ENCODE assay signal across 21 cellular contexts in genomic region chr16:81816793-81817210, GRCh38. TPM values are rescaled to one million over a fixed set of nuclear protein-coding genes. Genes with fewer than 3 reads are reported as not detected.
DNase-seq lines count a peak whose midpoint lies in the region; ATAC-seq, FAIRE-seq and TF ChIP-seq lines count a peak whose summit lies in the region.
"Had no signal": no experiment of that assay in that cellular context is flagged by ENCODE, and none has a peak within 500 bp of the region (broad histone marks: within the 10 kb centered on the region; RNA-seq: fewer than 3 reads in every experiment).

No MANE protein-coding gene starts in this region.

- H3K9me3 Mint-ChIP-seq in CD14-positive monocyte = no peaks in the 10 kb centered on the region
- H3K9me3 Mint-ChIP-seq in activated T-helper 2 cell treated with anti-CD3 and anti-CD28 coated beads, Interferon-gamma antibody, Interleukin-2, Interleukin-4, amounts not matched to agents 10 μg/mL and 5 μg/mL and 100 μg/mL, durations not matched to agents 14 hours and 24 hours and 36 hours = peaks cover 7% of the 10 kb centered on the region
- peaks cover 0 to 12% (median 3%) of the 10 kb centered on the region in 11 donors for H3K9me3 Mint-ChIP-seq in naive thymus-derived CD4-positive, alpha-beta T cell
- H3K9me3 Mint-ChIP-seq: HFFc6 had no signal

- H3K4me1 Mint-ChIP-seq in CD14-positive monocyte = peaks cover 82% of the 10 kb centered on the region
- peaks cover 3% of the 10 kb centered on the region for H3K4me1 Mint-ChIP-seq in activated T-helper 2 cell treated with anti-CD3 and anti-CD28 coated beads, Interferon-gamma antibody, Interleukin-2, Interleukin-4, amounts not matched to agents 10 μg/mL and 5 μg/mL and 100 μg/mL, durations not matched to agents 14 hours and 24 hours and 36 hours (ENCODE audit: low read depth)
- H3K4me1 Mint-ChIP-seq in naive thymus-derived CD4-positive, alpha-beta T cell = peaks cover 5 to 30% (median 6%) of the 10 kb centered on the region in 7 donors

- intact Hi-C loops in CD14-positive monocyte (cut with micrococcal nuclease) = no loop called here
- intact Hi-C loops in activated T-helper 2 cell treated with anti-CD3 and anti-CD28 coated beads, Interferon-gamma antibody, Interleukin-2, Interleukin-4, amounts not matched to agents 10 μg/mL and 5 μg/mL and 100 μg/mL, durations not matched to agents 14 hours and 24 hours and 36 hours (cut with micrococcal nuclease) = no loop called here
- intact Hi-C loops in naive thymus-derived CD4-positive, alpha-beta T cell (cut with micrococcal nuclease) = no loop called here

- H3K9me3 ChIP-seq in duodenal mucosa (ENCODE audit: control insufficient read depth in 1 of 2, low read length in 2 of 2) = no peaks in the 10 kb centered on the region
- no peaks in the 10 kb centered on the region for H3K9me3 ChIP-seq in naive thymus-derived CD4-positive, alpha-beta T cell (ENCODE audit: control insufficient read depth in 2 of 3, low read length in 3 of 3)

- no peak for DNase-seq in CD14-positive monocyte (ENCODE audit: low spot score)
- no peak for DNase-seq in activated T-helper 2 cell treated with anti-CD3 and anti-CD28 coated beads, Interferon-gamma antibody, Interleukin-2, Interleukin-4, amounts not matched to agents 10 μg/mL and 5 μg/mL and 100 μg/mL, durations not matched to agents 14 hours and 24 hours and 36 hours (ENCODE audit: low spot score)
- no peak for DNase-seq in activated CD4-positive, alpha-beta T cell treated with anti-CD3 and anti-CD28 coated beads for 48 hours
- no peak for DNase-seq in naive thymus-derived CD4-positive, alpha-beta T cell
- DNase-seq in H54 (ENCODE audit: insufficient read length, low spot score) = no peak
- DNase-seq: activated CD4-positive, alpha-beta T cell treated with anti-CD3 and anti-CD28 coated beads, Interleukin-2, amount 50 U/mL, for 4 hours; activated gamma-delta T cell treated with Interleukin-2 at 50 U/mL for 16 hours; DMS153; foreskin fibroblast; HFFc6; IMR-90; mesendoderm; NCI-H524; Right ventricle myocardium superior; T-helper 9 cell; trophoblast cell had no signal

- POLR2A ChIA-PET in naive thymus-derived CD4-positive, alpha-beta T cell (lab: Charles Lee) = no interaction called here

- H3K27me3 ChIP-seq in duodenal mucosa (ENCODE audit: control insufficient read depth in 1 of 2, insufficient read depth in 2 of 2, low read length in 2 of 2) = no peaks in the 10 kb centered on the region
- H3K27me3 ChIP-seq in naive thymus-derived CD4-positive, alpha-beta T cell (ENCODE audit: control insufficient read depth in 2 of 2, insufficient read depth in 2 of 2, low read length in 2 of 2) = no peaks in the 10 kb centered on the region

- no peak for FAIRE-seq in H54 (lab: Jason Lieb, UNC)

- peak overlapping the region in 1 of 2 donors; percentile 9 for H3K9ac ChIP-seq in duodenal mucosa (ENCODE audit: low read depth in 1 of 2, low read length in 2 of 2)
- H3K9ac ChIP-seq: parathyroid adenoma had no signal

- H3K27me3 Mint-ChIP-seq in CD14-positive monocyte (ENCODE audit: low read depth in 3 of 3) = no peaks in the 10 kb centered on the region
- H3K27me3 Mint-ChIP-seq in activated T-helper 2 cell treated with anti-CD3 and anti-CD28 coated beads, Interferon-gamma antibody, Interleukin-2, Interleukin-4, amounts not matched to agents 10 μg/mL and 5 μg/mL and 100 μg/mL, durations not matched to agents 14 hours and 24 hours and 36 hours (ENCODE audit: low read depth) = no peaks in the 10 kb centered on the region
- H3K27me3 Mint-ChIP-seq in naive thymus-derived CD4-positive, alpha-beta T cell = peaks cover 0 to 15% (median 9%) of the 10 kb centered on the region in 5 donors

- TF ChIP-seq CTCF in CD14-positive monocyte (IDR thresholded peaks at IDR 0.05) = no peak

- ATAC-seq in GM18907 (IDR thresholded peaks at IDR 0.05; ENCODE audit: unreplicated experiment) = peak; percentile 30
- ATAC-seq in HG03439 (IDR thresholded peaks at IDR 0.05; ENCODE audit: unreplicated experiment) = peak; percentile 2
- no peak for ATAC-seq in naive thymus-derived CD4-positive, alpha-beta T cell

- peaks cover 15 to 19% of the 10 kb centered on the region in 2 donors for H3K36me3 Mint-ChIP-seq in CD14-positive monocyte
- no peaks in the 10 kb centered on the region for H3K36me3 Mint-ChIP-seq in activated T-helper 2 cell treated with anti-CD3 and anti-CD28 coated beads, Interferon-gamma antibody, Interleukin-2, Interleukin-4, amounts not matched to agents 10 μg/mL and 5 μg/mL and 100 μg/mL, durations not matched to agents 14 hours and 24 hours and 36 hours (ENCODE audit: low read depth)
- H3K36me3 Mint-ChIP-seq in naive thymus-derived CD4-positive, alpha-beta T cell = peaks cover 0 to 4% (median 0%) of the 10 kb centered on the region in 5 donors
- H3K36me3 Mint-ChIP-seq: brain had no signal

- CTCF ChIA-PET in naive thymus-derived CD4-positive, alpha-beta T cell (lab: Charles Lee) = no interaction called here

- H3K27ac ChIP-seq in duodenal mucosa (ENCODE audit: low read depth, low read length) = peak overlapping the region; percentile 28
- H3K27ac ChIP-seq in naive thymus-derived CD4-positive, alpha-beta T cell (ENCODE audit: low read depth, low read length) = no peak overlapping the region
- H3K27ac ChIP-seq: parathyroid adenoma had no signal

- no peaks in the 10 kb centered on the region for H3K36me3 ChIP-seq in duodenal mucosa (ENCODE audit: control insufficient read depth in 1 of 2, insufficient read depth in 2 of 2, low read length in 2 of 2)
- H3K36me3 ChIP-seq in naive thymus-derived CD4-positive, alpha-beta T cell (ENCODE audit: control insufficient read depth in 2 of 3, insufficient read depth in 3 of 3, low read length in 3 of 3) = no peaks in the 10 kb centered on the region

- no peak overlapping the region for H3K4me3 ChIP-seq in duodenal mucosa (ENCODE audit: low read depth in 1 of 2, low read length in 2 of 2)
- no peak overlapping the region for H3K4me3 ChIP-seq in naive thymus-derived CD4-positive, alpha-beta T cell (ENCODE audit: low read length)

- TF ChIP-seq POLR2A in H54 (IDR thresholded peaks at IDR 0.05; ENCODE audit: low read depth, low read length) = no peak

- no peak overlapping the region for H3K4me3 Mint-ChIP-seq in CD14-positive monocyte
- no peak overlapping the region for H3K4me3 Mint-ChIP-seq in activated T-helper 2 cell treated with anti-CD3 and anti-CD28 coated beads, Interferon-gamma antibody, Interleukin-2, Interleukin-4, amounts not matched to agents 10 μg/mL and 5 μg/mL and 100 μg/mL, durations not matched to agents 14 hours and 24 hours and 36 hours (ENCODE audit: low read depth)
- no peak overlapping the region for H3K4me3 Mint-ChIP-seq in naive thymus-derived CD4-positive, alpha-beta T cell
- H3K4me3 Mint-ChIP-seq: brain, HFFc6 had no signal

- peak overlapping the region in 4 of 7 donors; percentile 3 to 78 (median 72) for H3K27ac Mint-ChIP-seq in CD14-positive monocyte
- no peak overlapping the region for H3K27ac Mint-ChIP-seq in activated T-helper 2 cell treated with anti-CD3 and anti-CD28 coated beads, Interferon-gamma antibody, Interleukin-2, Interleukin-4, amounts not matched to agents 10 μg/mL and 5 μg/mL and 100 μg/mL, durations not matched to agents 14 hours and 24 hours and 36 hours
- peak overlapping the region in 1 of 9 donors; percentile 30 for H3K27ac Mint-ChIP-seq in naive thymus-derived CD4-positive, alpha-beta T cell
- H3K27ac Mint-ChIP-seq: brain, HFFc6 had no signal

- peaks cover 0 to 8% of the 10 kb centered on the region in 2 donors for H3K4me1 ChIP-seq in duodenal mucosa (ENCODE audit: control insufficient read depth in 1 of 2, insufficient read depth in 2 of 2, low read length in 2 of 2)
- H3K4me1 ChIP-seq in naive thymus-derived CD4-positive, alpha-beta T cell (ENCODE audit: control insufficient read depth in 2 of 2, insufficient read depth in 2 of 2, low read length in 2 of 2) = peaks cover 0 to 8% of the 10 kb centered on the region in 2 donors
- H3K4me1 ChIP-seq: parathyroid adenoma had no signal

RNA-seq across cellular contexts. Expression of gene PLCG2, which starts 37.7 kb away (rescaled TPM):
- polyA plus RNA-seq in CD14-positive monocyte = 10 to 100 TPM; 19.5 to 35.5 TPM
- total RNA-seq in activated T-helper 2 cell treated with anti-CD3 and anti-CD28 coated beads, Interferon-gamma antibody, Interleukin-2, Interleukin-4, amounts not matched to agents 10 μg/mL and 5 μg/mL and 100 μg/mL, durations not matched to agents 14 hours and 24 hours and 36 hours = 7.1 and 9.6 TPM in 2 replicates
- 10 to 100 TPM in 2 of 5 experiments, 1 to 10 TPM in 3; 1.4 to 85.8 (median 5.9) TPM for total RNA-seq in naive thymus-derived CD4-positive, alpha-beta T cell
- under 1 TPM; 0.07 to 0.33 TPM for polyA plus RNA-seq in naive thymus-derived CD4-positive, alpha-beta T cell
